In the genomic region with DNA sequence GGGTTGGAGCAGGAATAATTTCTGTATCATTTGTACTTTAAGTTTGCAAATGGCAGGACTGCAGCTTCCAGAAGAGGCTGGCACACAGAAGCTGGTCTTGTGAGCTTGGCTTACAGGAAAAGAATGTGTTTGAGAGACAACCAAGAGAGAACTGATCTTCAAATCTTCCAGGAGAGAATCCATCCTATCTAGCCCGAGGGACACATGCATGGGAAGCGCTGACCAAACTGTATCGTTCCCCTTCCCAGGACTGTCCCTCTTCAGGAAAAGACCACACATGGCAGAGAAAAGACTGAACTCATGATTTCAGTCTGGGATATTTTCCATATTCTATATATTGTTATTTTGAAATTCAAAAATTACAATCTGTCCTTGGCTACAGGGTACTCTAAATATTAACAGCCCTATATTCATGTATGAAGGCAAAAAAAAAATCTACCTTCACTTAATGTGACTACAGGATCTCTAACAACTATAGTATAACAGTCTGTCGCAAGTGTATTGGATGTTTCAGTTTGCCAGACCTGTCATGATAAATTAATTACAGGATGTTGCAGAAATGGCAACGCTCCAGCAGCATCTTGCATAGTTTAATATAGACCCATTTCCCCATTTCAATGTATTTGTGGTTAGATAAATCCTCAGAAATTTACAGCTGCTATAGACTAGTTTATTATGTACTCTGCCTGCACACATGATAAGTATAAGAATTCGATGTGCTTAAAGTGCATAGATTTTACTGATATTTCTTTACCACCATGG, we compare ENCODE assay signal across 11 cellular contexts.
DNase-seq lines count a peak whose midpoint lies in the region; ATAC-seq and TF ChIP-seq lines count a peak whose summit lies in the region.
"Had no signal": no experiment of that assay in that cellular context is flagged by ENCODE, and none has a peak within 500 bp of the region (broad histone marks: within the 10 kb centered on the region; RNA-seq: fewer than 3 reads in every experiment).

No MANE protein-coding gene starts in this region.

- H3K36me3 ChIP-seq in psoas muscle (ENCODE audit: insufficient read depth in 1 of 2, low read depth in 1 of 2): no peaks in the 10 kb centered on the region

- intact Hi-C loops in psoas muscle (cut with DNase I): no loop called here

- TF ChIP-seq CTCF in fibroblast of villous mesenchyme (IDR thresholded peaks at IDR 0.05; ENCODE audit: insufficient read depth, low read depth, low read length) (no peak), psoas muscle (IDR thresholded peaks at IDR 0.05) (no peak)

- ATAC-seq in psoas muscle: no peak
- no peak for ATAC-seq in HG03565 (IDR thresholded peaks at IDR 0.05; ENCODE audit: unreplicated experiment)
- ATAC-seq: Panc1 had no signal

- no peaks in the 10 kb centered on the region for H3K4me1 ChIP-seq in psoas muscle

- DNase-seq in CD1c-positive myeloid dendritic cell (ENCODE audit: extremely low spot score) (peak; percentile 58), KG1 (lab: John Stamatoyannopoulos, UW) (peak; percentile 90), SIG-M5 treated with dmso at 0.1 percent for 504 hours (lab: John Stamatoyannopoulos, UW; ENCODE audit: unreplicated experiment) (peak; percentile 95), fibroblast of villous mesenchyme (ENCODE audit: low read depth) (peak; percentile 97), psoas muscle (no peak)
- DNase-seq in activated naive CD4-positive, alpha-beta T cell (lab: John Stamatoyannopoulos, UW): no peak
- no peak for DNase-seq in activated CD8-positive, alpha-beta memory T cell treated with anti-CD3 and anti-CD28 coated beads, Interleukin-2, amount 50 U/mL, for 4 hours
- DNase-seq: activated CD4-positive, CD25-positive, alpha-beta regulatory T cell treated with anti-CD3 and anti-CD28 coated beads, Interleukin-2, amount 50 U/mL, for 72 hours; activated naive CD4-positive, alpha-beta T cell treated with Interleukin-2 at 50 U/mL for 16 hours had no signal

- 65 to 74% (median 70%) methylated on average over 6 of the region's 6 CpGs for WGBS in psoas muscle, 3 donors

- no peaks in the 10 kb centered on the region for H3K9me3 ChIP-seq in psoas muscle

- H3K27me3 ChIP-seq in psoas muscle (ENCODE audit: insufficient read depth in 3 of 3, low read length in 2 of 3): no peaks in the 10 kb centered on the region

- H3K4me3 ChIP-seq in fibroblast of villous mesenchyme (ENCODE audit: low read depth, low read length) (no peak overlapping the region), psoas muscle (no peak overlapping the region)

- H3K27ac ChIP-seq in psoas muscle: no peak overlapping the region

Comparison
In these comparisons a context has a peak if more than half of its experiments do, and no peak if none do; other contexts are left out.
1. DNase-seq: peak in CD1c-positive myeloid dendritic cell (single experiment), KG1 (single experiment), SIG-M5 treated with dmso at 0.1 percent for 504 hours (single experiment) and fibroblast of villous mesenchyme (single experiment); none in psoas muscle (0 of 2), activated naive CD4-positive, alpha-beta T cell (0 of 4) and activated CD8-positive, alpha-beta memory T cell treated with anti-CD3 and anti-CD28 coated beads, Interleukin-2, amount 50 U/mL, for 4 hours (single experiment).